ENCODE assay signal across 22 cellular contexts in the genomic region with DNA sequence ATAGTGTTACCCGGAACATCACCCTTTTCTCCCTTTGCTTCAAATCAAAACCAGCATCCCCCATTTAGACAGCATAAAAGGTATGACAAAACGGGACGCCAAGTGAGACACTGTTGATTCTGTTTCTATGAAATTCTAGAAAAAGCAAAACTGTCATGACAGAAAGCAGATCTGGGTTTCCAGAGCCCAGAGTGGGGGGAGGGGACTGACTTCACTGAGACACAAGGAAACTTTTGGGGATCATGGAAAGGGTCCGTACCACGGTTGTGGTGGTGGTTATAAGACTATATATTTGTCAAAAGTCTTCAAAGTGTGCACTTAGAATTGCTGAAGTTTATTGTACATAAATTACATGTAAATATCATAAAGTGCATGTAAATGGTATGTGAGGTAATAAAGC.
DNase-seq lines count a peak whose midpoint lies in the region; ATAC-seq and TF ChIP-seq lines count a peak whose summit lies in the region.
"Had no signal": no experiment of that assay in that cellular context is flagged by ENCODE, and none has a peak within 500 bp of the region (broad histone marks: within the 10 kb centered on the region; RNA-seq: fewer than 3 reads in every experiment).

No MANE protein-coding gene starts in this region.

- no peak overlapping the region for H3K4me3 ChIP-seq in right atrium auricular region
- H3K4me3 ChIP-seq in gastrocnemius medialis: no peak overlapping the region
- no peak overlapping the region for H3K4me3 ChIP-seq in vagina
- H3K4me3 ChIP-seq: A549; BLaER1 treated with 17β-estradiol and CSF1 and Interleukin-3, amounts not matched to agents 10 nM and 100 nM; spleen had no signal

- intact Hi-C loops in Right ventricle myocardium inferior (cut with DNase I) (loop anchor here (5.0 kb wide), 1 partner anchor 208 kb away; no protein-coding TSS in a partner anchor), gastrocnemius medialis (cut with DNase I; ENCODE audit: low total_unique reads) (loop anchor here (5.0 kb wide), 1 partner anchor 93 kb away; no protein-coding TSS in a partner anchor), vagina (cut with DNase I) (no loop called here)

- in situ Hi-C loops in gastrocnemius medialis (cut with MboI; ENCODE audit: low sequenced_read_pairs in 4 of 4): loop anchor here in 1 of 4 donors (25.0 kb wide), 1 partner anchor 293 kb away; no protein-coding TSS in a partner anchor

- no peaks in the 10 kb centered on the region for H3K36me3 ChIP-seq in right atrium auricular region
- H3K36me3 ChIP-seq in gastrocnemius medialis: no peaks in the 10 kb centered on the region
- H3K36me3 ChIP-seq in vagina: no peaks in the 10 kb centered on the region
- H3K36me3 ChIP-seq: BLaER1 treated with 17β-estradiol and CSF1 and Interleukin-3, amounts not matched to agents 10 nM and 100 nM; spleen had no signal

- H3K9me3 ChIP-seq in right atrium auricular region (no peaks in the 10 kb centered on the region), gastrocnemius medialis (no peaks in the 10 kb centered on the region), vagina (no peaks in the 10 kb centered on the region)
- H3K9me3 ChIP-seq: A549; BLaER1 treated with 17β-estradiol and CSF1 and Interleukin-3, amounts not matched to agents 10 nM and 100 nM; spleen had no signal

- no peak for TF ChIP-seq CTCF in right atrium auricular region (IDR thresholded peaks at IDR 0.05)
- no peak for TF ChIP-seq CTCF in gastrocnemius medialis (IDR thresholded peaks at IDR 0.05 in 4 of 5, conservative IDR thresholded peaks at IDR 0.05 in 1 of 5)
- no peak for TF ChIP-seq CTCF in vagina (IDR thresholded peaks at IDR 0.05)

- H3K27ac ChIP-seq in right atrium auricular region (peak overlapping the region; percentile 54 to 61), gastrocnemius medialis (peak overlapping the region; percentile 53 to 82 (median 70)), vagina (peak overlapping the region; percentile 51)
- H3K27ac ChIP-seq: A549; BLaER1 treated with 17β-estradiol and CSF1 and Interleukin-3, amounts not matched to agents 10 nM and 100 nM had no signal

- ATAC-seq in Right ventricle myocardium inferior: no peak
- no peak for ATAC-seq in gastrocnemius medialis
- ATAC-seq: A549; activated CD8-positive, alpha-beta T cell treated with anti-CD3 and anti-CD28 coated beads, Interleukin-2, amount 10 ng/mL, durations not matched to agents 7 days and 5 days; naive thymus-derived CD8-positive, alpha-beta T cell had no signal

- TF ChIP-seq POLR2A in gastrocnemius medialis (IDR thresholded peaks at IDR 0.05) (no peak), vagina (IDR thresholded peaks at IDR 0.05) (no peak)

- DNase-seq in right atrium auricular region (ENCODE audit: low spot score) (no peak), Right ventricle myocardium inferior (ENCODE audit: missing footprints) (no peak), left kidney (ENCODE audit: low read depth, low spot score) (peak; percentile 41), gastrocnemius medialis (no peak), vagina (ENCODE audit: extremely low spot score in 2 of 2) (no peak), GF-D8 (lab: John Stamatoyannopoulos, UW) (no peak), NCI-H1048 (lab: John Stamatoyannopoulos, UW) (no peak)
- DNase-seq in activated CD4-positive, CD25-positive, alpha-beta regulatory T cell treated with anti-CD3 and anti-CD28 coated beads, Interleukin-2, amount 50 U/mL, for 72 hours: no peak
- DNase-seq: activated CD4-positive, CD25-positive, alpha-beta regulatory T cell; activated CD8-positive, alpha-beta T cell treated with anti-CD3 and anti-CD28 coated beads, Interleukin-2, amount 10 ng/mL, durations not matched to agents 7 days and 5 days; activated naive CD4-positive, alpha-beta T cell treated with Interleukin-2 at 50 U/mL for 16 hours; activated T-cell treated with anti-CD3 and anti-CD28 coated beads, Interleukin-2, amount 50 U/mL, for 24 hours; effector memory CD4-positive, alpha-beta T cell; islet precursor cell; naive thymus-derived CD8-positive, alpha-beta T cell; NCI-H1105 treated with DMSO at 0.1 percent for 48 hours; NCI-H524 treated with DMSO at 0.1 percent for 48 hours; posterior cingulate gyrus; RPMI8226; spleen had no signal

- H3K27me3 ChIP-seq in right atrium auricular region: no peaks in the 10 kb centered on the region
- no peaks in the 10 kb centered on the region for H3K27me3 ChIP-seq in gastrocnemius medialis
- no peaks in the 10 kb centered on the region for H3K27me3 ChIP-seq in vagina

- H3K4me1 ChIP-seq in right atrium auricular region (peaks cover 0 to 33% of the 10 kb centered on the region in 2 donors), gastrocnemius medialis (peaks cover 48 to 52% of the 10 kb centered on the region in 2 donors), vagina (peaks cover 44% of the 10 kb centered on the region)
